Comparison of ENCODE assay signal across 37 cellular contexts in genomic region chr12:123858176-123858575, GRCh38.
"Had no signal": no experiment of that assay in that cellular context is flagged by ENCODE, and none has a peak within 500 bp of the region (broad histone marks: within the 10 kb centered on the region; RNA-seq: fewer than 3 reads in every experiment).

No MANE protein-coding gene starts in this region.

- H3K36me3 Mint-ChIP-seq: activated naive CD4-positive, alpha-beta T cell treated with anti-CD3 and anti-CD28 coated beads, Interleukin-2, amount 10 ng/mL, durations not matched to agents 7 days and 5 days; activated naive CD4-positive, alpha-beta T cell treated with anti-CD3 and anti-CD28 coated beads, Interleukin-2, amount 50 U/mL, for 24 hours; activated naive CD4-positive, alpha-beta T cell treated with anti-CD3 and anti-CD28 coated beads, Interleukin-2, amount 50 U/mL, for 72 hours; activated naive CD8-positive, alpha-beta T cell; activated naive CD8-positive, alpha-beta T cell treated with anti-CD3 and anti-CD28 coated beads for 36 hours; activated naive CD8-positive, alpha-beta T cell treated with anti-CD3 and anti-CD28 coated beads, Interleukin-2, amount 10 ng/mL, durations not matched to agents 7 days and 5 days; brain had no signal

- H3K4me1 Mint-ChIP-seq: activated naive CD4-positive, alpha-beta T cell treated with anti-CD3 and anti-CD28 coated beads, Interleukin-2, amount 10 ng/mL, durations not matched to agents 7 days and 5 days; activated naive CD4-positive, alpha-beta T cell treated with anti-CD3 and anti-CD28 coated beads, Interleukin-2, amount 50 U/mL, for 24 hours; activated naive CD8-positive, alpha-beta T cell treated with anti-CD3 and anti-CD28 coated beads for 36 hours; activated naive CD8-positive, alpha-beta T cell treated with anti-CD3 and anti-CD28 coated beads, Interleukin-2, amount 10 ng/mL, durations not matched to agents 7 days and 5 days; activated naive CD8-positive, alpha-beta T cell treated with anti-CD3 and anti-CD28 coated beads, Interleukin-2, amount 50 U/mL, for 24 hours; activated T-helper 17 cell treated with anti-CD3 and anti-CD28 coated beads, Interleukin-2, amount 50 U/mL, for 72 hours; brain; central memory CD8-positive, alpha-beta T cell had no signal

- H3K4me3 Mint-ChIP-seq: activated naive CD4-positive, alpha-beta T cell treated with anti-CD3 and anti-CD28 coated beads for 36 hours; activated naive CD4-positive, alpha-beta T cell treated with anti-CD3 and anti-CD28 coated beads, Interleukin-2, amount 10 ng/mL, durations not matched to agents 7 days and 5 days; activated naive CD4-positive, alpha-beta T cell treated with anti-CD3 and anti-CD28 coated beads, Interleukin-2, amount 50 U/mL, for 24 hours; activated naive CD8-positive, alpha-beta T cell; activated naive CD8-positive, alpha-beta T cell treated with anti-CD3 and anti-CD28 coated beads for 36 hours; activated naive CD8-positive, alpha-beta T cell treated with anti-CD3 and anti-CD28 coated beads, Interleukin-2, amount 10 ng/mL, durations not matched to agents 7 days and 5 days; activated naive CD8-positive, alpha-beta T cell treated with anti-CD3 and anti-CD28 coated beads, Interleukin-2, amount 50 U/mL, for 24 hours; activated T-cell treated with anti-CD3 and anti-CD28 coated beads, Interleukin-2, amount 50 U/mL, for 24 hours; activated T-cell treated with anti-CD3 and anti-CD28 coated beads, Interleukin-2, amount 50 U/mL, for 4 hours; activated T-cell treated with anti-CD3 and anti-CD28 coated beads, Interleukin-2, amount 50 U/mL, for 72 hours; activated T-helper 1 cell treated with anti-CD3 and anti-CD28 coated beads, Interleukin-12 subunit alpha, Interleukin-12 subunit beta, Interleukin-2, Interleukin-4 antibody, amounts not matched to agents 30 ng/mL and 10 ng/mL and 1 ng/mL, durations not matched to agents 14 hours and 24 hours and 36 hours; activated T-helper 17 cell treated with anti-CD3 and anti-CD28 coated beads, Interleukin-2, amount 50 U/mL, for 72 hours; brain; central memory CD8-positive, alpha-beta T cell had no signal

- DNase-seq: activated effector memory CD4-positive, alpha-beta T cell treated with anti-CD3 and anti-CD28 coated beads, Interleukin-2, amount 50 U/mL, for 16 hours; activated effector memory CD4-positive, alpha-beta T cell treated with Interleukin-2 at 50 U/mL for 16 hours; activated gamma-delta T cell; activated gamma-delta T cell treated with Interleukin-2 at 50 U/mL for 16 hours; activated naive CD4-positive, alpha-beta T cell; activated naive CD4-positive, alpha-beta T cell treated with anti-CD3 and anti-CD28 coated beads for 36 hours; activated naive CD4-positive, alpha-beta T cell treated with anti-CD3 and anti-CD28 coated beads, Interleukin-2, amount 10 ng/mL, durations not matched to agents 7 days and 5 days; activated naive CD4-positive, alpha-beta T cell treated with anti-CD3 and anti-CD28 coated beads, Interleukin-2, amount 50 U/mL, for 16 hours; activated naive CD4-positive, alpha-beta T cell treated with Interleukin-2 at 50 U/mL for 16 hours; activated naive CD8-positive, alpha-beta T cell treated with anti-CD3 and anti-CD28 coated beads for 36 hours; activated naive CD8-positive, alpha-beta T cell treated with anti-CD3 and anti-CD28 coated beads, Interleukin-2, amount 10 ng/mL, durations not matched to agents 7 days and 5 days; activated naive CD8-positive, alpha-beta T cell treated with anti-CD3 and anti-CD28 coated beads, Interleukin-2, amount 50 U/mL, for 24 hours; activated T-cell treated with anti-CD3 and anti-CD28 coated beads, Interleukin-2, amount 50 U/mL, for 1 hour; activated T-cell treated with anti-CD3 and anti-CD28 coated beads, Interleukin-2, amount 50 U/mL, for 24 hours; activated T-cell treated with anti-CD3 and anti-CD28 coated beads, Interleukin-2, amount 50 U/mL, for 4 hours; activated T-cell treated with anti-CD3 and anti-CD28 coated beads, Interleukin-2, amount 50 U/mL, for 48 hours; activated T-cell treated with anti-CD3 and anti-CD28 coated beads, Interleukin-2, amount 50 U/mL, for 72 hours; adrenal gland; amniotic stem cell; amygdala; anterior cingulate cortex; aorta; body of pancreas; brain microvascular endothelial cell; caudate nucleus; central memory CD4-positive, alpha-beta T cell; cerebellar nuclear complex had no signal

- ATAC-seq: activated naive CD4-positive, alpha-beta T cell treated with anti-CD3 and anti-CD28 coated beads, Interleukin-2, amount 50 U/mL, for 72 hours; activated naive CD8-positive, alpha-beta T cell treated with anti-CD3 and anti-CD28 coated beads, Interleukin-2, amount 50 U/mL, for 24 hours; activated T-cell treated with anti-CD3 and anti-CD28 coated beads, Interleukin-2, amount 50 U/mL, for 4 hours; activated T-cell treated with anti-CD3 and anti-CD28 coated beads, Interleukin-2, amount 50 U/mL, for 72 hours; activated T-helper 17 cell treated with anti-CD3 and anti-CD28 coated beads, Interleukin-2, amount 50 U/mL, for 72 hours; body of pancreas had no signal

- H3K9me3 Mint-ChIP-seq: activated naive CD4-positive, alpha-beta T cell treated with anti-CD3 and anti-CD28 coated beads for 36 hours; activated naive CD4-positive, alpha-beta T cell treated with anti-CD3 and anti-CD28 coated beads, Interleukin-2, amount 10 ng/mL, durations not matched to agents 7 days and 5 days; activated naive CD4-positive, alpha-beta T cell treated with anti-CD3 and anti-CD28 coated beads, Interleukin-2, amount 50 U/mL, for 24 hours; activated naive CD4-positive, alpha-beta T cell treated with anti-CD3 and anti-CD28 coated beads, Interleukin-2, amount 50 U/mL, for 72 hours; activated naive CD8-positive, alpha-beta T cell treated with anti-CD3 and anti-CD28 coated beads for 36 hours; activated naive CD8-positive, alpha-beta T cell treated with anti-CD3 and anti-CD28 coated beads, Interleukin-2, amount 10 ng/mL, durations not matched to agents 7 days and 5 days; activated naive CD8-positive, alpha-beta T cell treated with anti-CD3 and anti-CD28 coated beads, Interleukin-2, amount 50 U/mL, for 24 hours; activated T-cell treated with anti-CD3 and anti-CD28 coated beads, Interleukin-2, amount 50 U/mL, for 24 hours; activated T-cell treated with anti-CD3 and anti-CD28 coated beads, Interleukin-2, amount 50 U/mL, for 4 hours; activated T-cell treated with anti-CD3 and anti-CD28 coated beads, Interleukin-2, amount 50 U/mL, for 72 hours; activated T-helper 1 cell treated with anti-CD3 and anti-CD28 coated beads, Interleukin-12 subunit alpha, Interleukin-12 subunit beta, Interleukin-2, Interleukin-4 antibody, amounts not matched to agents 30 ng/mL and 10 ng/mL and 1 ng/mL, durations not matched to agents 14 hours and 24 hours and 36 hours; activated T-helper 17 cell treated with anti-CD3 and anti-CD28 coated beads, Interleukin-2, amount 50 U/mL, for 72 hours; activated T-helper 2 cell treated with anti-CD3 and anti-CD28 coated beads, Interferon-gamma antibody, Interleukin-2, Interleukin-4, amounts not matched to agents 10 μg/mL and 5 μg/mL and 100 μg/mL, durations not matched to agents 14 hours and 24 hours and 36 hours; brain; central memory CD8-positive, alpha-beta T cell had no signal

- H3K9me3 ChIP-seq: adrenal gland, ascending aorta, body of pancreas, breast epithelium had no signal

- H3K27ac Mint-ChIP-seq: activated naive CD4-positive, alpha-beta T cell treated with anti-CD3 and anti-CD28 coated beads for 36 hours; activated naive CD4-positive, alpha-beta T cell treated with anti-CD3 and anti-CD28 coated beads, Interleukin-2, amount 10 ng/mL, durations not matched to agents 7 days and 5 days; activated naive CD4-positive, alpha-beta T cell treated with anti-CD3 and anti-CD28 coated beads, Interleukin-2, amount 50 U/mL, for 24 hours; activated naive CD4-positive, alpha-beta T cell treated with anti-CD3 and anti-CD28 coated beads, Interleukin-2, amount 50 U/mL, for 72 hours; activated naive CD8-positive, alpha-beta T cell; activated naive CD8-positive, alpha-beta T cell treated with anti-CD3 and anti-CD28 coated beads for 36 hours; activated naive CD8-positive, alpha-beta T cell treated with anti-CD3 and anti-CD28 coated beads, Interleukin-2, amount 10 ng/mL, durations not matched to agents 7 days and 5 days; activated naive CD8-positive, alpha-beta T cell treated with anti-CD3 and anti-CD28 coated beads, Interleukin-2, amount 50 U/mL, for 24 hours; activated T-cell treated with anti-CD3 and anti-CD28 coated beads, Interleukin-2, amount 50 U/mL, for 24 hours; activated T-cell treated with anti-CD3 and anti-CD28 coated beads, Interleukin-2, amount 50 U/mL, for 72 hours; activated T-helper 1 cell treated with anti-CD3 and anti-CD28 coated beads, Interleukin-12 subunit alpha, Interleukin-12 subunit beta, Interleukin-2, Interleukin-4 antibody, amounts not matched to agents 30 ng/mL and 10 ng/mL and 1 ng/mL, durations not matched to agents 14 hours and 24 hours and 36 hours; activated T-helper 17 cell treated with anti-CD3 and anti-CD28 coated beads, Interleukin-2, amount 50 U/mL, for 72 hours; activated T-helper 2 cell treated with anti-CD3 and anti-CD28 coated beads, Interferon-gamma antibody, Interleukin-2, Interleukin-4, amounts not matched to agents 10 μg/mL and 5 μg/mL and 100 μg/mL, durations not matched to agents 14 hours and 24 hours and 36 hours; brain had no signal

- H3K27me3 Mint-ChIP-seq: activated naive CD4-positive, alpha-beta T cell treated with anti-CD3 and anti-CD28 coated beads, Interleukin-2, amount 50 U/mL, for 24 hours; activated naive CD8-positive, alpha-beta T cell; activated naive CD8-positive, alpha-beta T cell treated with anti-CD3 and anti-CD28 coated beads for 36 hours had no signal
